8 cellular contexts compared by ENCODE assay signal in the genomic region with DNA sequence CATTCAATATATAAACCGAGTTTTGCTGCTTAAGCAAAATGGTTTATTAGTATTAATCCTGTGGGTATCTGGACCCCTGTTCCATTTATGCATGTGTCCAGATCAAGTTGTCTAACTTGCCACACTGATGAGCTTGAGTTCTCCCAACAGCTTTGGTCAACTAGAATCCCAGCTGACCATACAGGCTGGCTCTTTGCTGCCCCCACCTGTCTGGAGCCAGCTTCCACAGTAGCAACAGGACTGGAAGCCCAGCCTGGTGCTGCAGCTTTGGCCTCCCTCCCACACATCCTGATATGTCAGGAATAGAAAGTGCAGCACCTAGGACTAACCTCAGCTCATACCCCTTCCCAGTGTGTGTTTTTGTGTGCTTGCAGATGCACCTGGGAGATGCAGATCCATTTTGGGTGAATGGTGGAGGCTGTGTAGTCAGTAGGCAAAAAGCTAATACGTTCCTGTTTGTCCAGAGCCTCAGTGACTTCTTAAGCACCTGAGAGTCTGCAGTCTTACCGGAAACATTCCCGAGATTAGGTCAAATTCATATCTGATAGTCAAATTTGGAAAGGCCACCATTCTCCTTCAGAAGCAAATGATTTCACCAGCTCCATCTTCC. TPM values are rescaled to one million over a fixed set of nuclear protein-coding genes. Genes with fewer than 3 reads are reported as not detected.
A peak's percentile ranks its signal among the peaks of the same experiment; 100 is the strongest.
DNase-seq lines count a peak whose midpoint lies in the region; TF ChIP-seq lines count a peak whose summit lies in the region.

No MANE protein-coding gene starts in this region.

- no peaks in the 10 kb centered on the region for H3K36me3 ChIP-seq in H7 (replicated peaks; ENCODE audit: control insufficient read depth, insufficient read depth, low read length)
- no peaks in the 10 kb centered on the region for H3K36me3 ChIP-seq in WERI-Rb-1
- no peaks in the 10 kb centered on the region for H3K36me3 ChIP-seq in trophoblast cell (ENCODE audit: control insufficient read depth in 1 of 2, insufficient read depth in 2 of 2, low read length in 2 of 2)

- peak; percentile 92 for TF ChIP-seq CTCF in WERI-Rb-1 (IDR thresholded peaks at IDR 0.05; ENCODE audit: low read depth, low read length)

- no peaks in the 10 kb centered on the region for H3K9me3 ChIP-seq in WERI-Rb-1 (ENCODE audit: severe bottlenecking)
- H3K9me3 ChIP-seq in trophoblast cell (ENCODE audit: insufficient read depth, low read depth, low read length): no peaks in the 10 kb centered on the region

- no peaks in the 10 kb centered on the region for H3K9me3 Mint-ChIP-seq in activated T-cell treated with anti-CD3 and anti-CD28 coated beads, Interleukin-2, amount 50 U/mL, for 24 hours

- no peak overlapping the region for H3K27ac Mint-ChIP-seq in activated T-cell treated with anti-CD3 and anti-CD28 coated beads, Interleukin-2, amount 50 U/mL, for 24 hours

- H3K36me3 Mint-ChIP-seq in activated T-cell treated with anti-CD3 and anti-CD28 coated beads, Interleukin-2, amount 50 U/mL, for 24 hours (ENCODE audit: low read depth): no peaks in the 10 kb centered on the region

- H3K79me2 ChIP-seq in trophoblast cell (ENCODE audit: control insufficient read depth, insufficient read depth, low read length, poor library complexity): no peaks in the 10 kb centered on the region

- H3K27me3 Mint-ChIP-seq in activated T-cell treated with anti-CD3 and anti-CD28 coated beads, Interleukin-2, amount 50 U/mL, for 24 hours: peaks cover 2% of the 10 kb centered on the region

- DNase-seq in activated T-cell treated with anti-CD3 and anti-CD28 coated beads, Interleukin-2, amount 50 U/mL, for 48 hours: peak; percentile 49 to 54
- no peak for DNase-seq in activated T-cell treated with anti-CD3 and anti-CD28 coated beads, Interleukin-2, amount 50 U/mL, for 24 hours
- peak; percentile 52 for DNase-seq in H7
- DNase-seq in NCI-H1092 (lab: John Stamatoyannopoulos, UW): peak; percentile 7
- DNase-seq in WERI-Rb-1: peak; percentile 81
- peak; percentile 39 for DNase-seq in germinal center (ENCODE audit: low spot score)
- DNase-seq in trophoblast cell: peak; percentile 31 to 63
- no peak for DNase-seq in NCI-H510A (lab: John Stamatoyannopoulos, UW)

- H2BK5ac ChIP-seq in trophoblast cell (ENCODE audit: low read depth, low read length, poor library complexity): no peak overlapping the region

- H3K27ac ChIP-seq in WERI-Rb-1: no peak overlapping the region
- no peak overlapping the region for H3K27ac ChIP-seq in trophoblast cell (ENCODE audit: low read depth, low read length)

- no peak overlapping the region for H4K8ac ChIP-seq in trophoblast cell (ENCODE audit: low read depth, low read length)

- WGBS in trophoblast cell (ENCODE audit: extremely low coverage, insufficient coverage, insufficient read length): no CpG with 5 or more reads among the region's 4 CpGs

- H2BK120ac ChIP-seq in trophoblast cell (ENCODE audit: insufficient read depth, low read length, poor library complexity): no peak overlapping the region

- no peak overlapping the region for H3K14ac ChIP-seq in trophoblast cell (ENCODE audit: low read length)

- H2AK5ac ChIP-seq in trophoblast cell (ENCODE audit: low read length): no peak overlapping the region

- no peaks in the 10 kb centered on the region for H3K79me1 ChIP-seq in trophoblast cell (ENCODE audit: low read length)

- H3K9ac ChIP-seq in trophoblast cell (ENCODE audit: low read length): no peak overlapping the region

- H3K27me3 ChIP-seq in H7 (ENCODE audit: control insufficient read depth, insufficient read depth, low read length) (no peaks in the 10 kb centered on the region), WERI-Rb-1 (ENCODE audit: insufficient read depth, low read depth, severe bottlenecking) (no peaks in the 10 kb centered on the region), trophoblast cell (ENCODE audit: insufficient read depth, low read length) (no peaks in the 10 kb centered on the region)

- H3K4me1 Mint-ChIP-seq in activated T-cell treated with anti-CD3 and anti-CD28 coated beads, Interleukin-2, amount 50 U/mL, for 24 hours (ENCODE audit: low read depth): no peaks in the 10 kb centered on the region

- no peak overlapping the region for H3K4me3 ChIP-seq in H7 (ENCODE audit: insufficient read depth, low read depth, low read length)
- H3K4me3 ChIP-seq in WERI-Rb-1 (ENCODE audit: low read depth, low read length): no peak overlapping the region
- no peak overlapping the region for H3K4me3 ChIP-seq in trophoblast cell (ENCODE audit: low read depth, low read length)

- no peak overlapping the region for H2AFZ ChIP-seq in trophoblast cell (ENCODE audit: insufficient read depth, low read length, poor library complexity)

- no peak overlapping the region for H3K18ac ChIP-seq in trophoblast cell (ENCODE audit: low read length)

- no peaks in the 10 kb centered on the region for H3K4me1 ChIP-seq in trophoblast cell (ENCODE audit: control insufficient read depth in 1 of 2, insufficient read depth in 2 of 2, low read length in 2 of 2)

- no peak overlapping the region for H3K4ac ChIP-seq in trophoblast cell (ENCODE audit: low read depth, low read length)

- no peak overlapping the region for H3K23ac ChIP-seq in trophoblast cell (ENCODE audit: low read length)

- no peak overlapping the region for H4K12ac ChIP-seq in trophoblast cell (ENCODE audit: low read depth, low read length)

- H3K4me2 ChIP-seq in trophoblast cell (ENCODE audit: low read length): no peak overlapping the region

- no peak overlapping the region for H2BK12ac ChIP-seq in trophoblast cell (ENCODE audit: low read length)

- no peak overlapping the region for H4K91ac ChIP-seq in trophoblast cell (ENCODE audit: low read depth, low read length)

- no peak overlapping the region for H3K4me3 Mint-ChIP-seq in activated T-cell treated with anti-CD3 and anti-CD28 coated beads, Interleukin-2, amount 50 U/mL, for 24 hours

RNA-seq across cellular contexts. Expression of a gene that starts 40.9 kb away (rescaled TPM):
- total RNA-seq in H7 (2014; rRNA removed; shearing (Covaris generic)): 13.1 and 19.0 TPM in 2 replicates
- 6.6 and 7.1 TPM in 2 replicates for polyA plus RNA-seq in trophoblast cell (2013)

Comparison
In these comparisons a context has a peak if more than half of its experiments do, and no peak if none do; other contexts are left out.
1. DNase-seq: peak in activated T-cell treated with anti-CD3 and anti-CD28 coated beads, Interleukin-2, amount 50 U/mL, for 48 hours (2 of 2), H7 (single experiment), NCI-H1092 (single experiment), WERI-Rb-1 (single experiment), germinal center (single experiment) and trophoblast cell (2 of 2); none in activated T-cell treated with anti-CD3 and anti-CD28 coated beads, Interleukin-2, amount 50 U/mL, for 24 hours (single experiment) and NCI-H510A (single experiment).